8 cellular contexts compared by ENCODE assay signal in the genomic region with DNA sequence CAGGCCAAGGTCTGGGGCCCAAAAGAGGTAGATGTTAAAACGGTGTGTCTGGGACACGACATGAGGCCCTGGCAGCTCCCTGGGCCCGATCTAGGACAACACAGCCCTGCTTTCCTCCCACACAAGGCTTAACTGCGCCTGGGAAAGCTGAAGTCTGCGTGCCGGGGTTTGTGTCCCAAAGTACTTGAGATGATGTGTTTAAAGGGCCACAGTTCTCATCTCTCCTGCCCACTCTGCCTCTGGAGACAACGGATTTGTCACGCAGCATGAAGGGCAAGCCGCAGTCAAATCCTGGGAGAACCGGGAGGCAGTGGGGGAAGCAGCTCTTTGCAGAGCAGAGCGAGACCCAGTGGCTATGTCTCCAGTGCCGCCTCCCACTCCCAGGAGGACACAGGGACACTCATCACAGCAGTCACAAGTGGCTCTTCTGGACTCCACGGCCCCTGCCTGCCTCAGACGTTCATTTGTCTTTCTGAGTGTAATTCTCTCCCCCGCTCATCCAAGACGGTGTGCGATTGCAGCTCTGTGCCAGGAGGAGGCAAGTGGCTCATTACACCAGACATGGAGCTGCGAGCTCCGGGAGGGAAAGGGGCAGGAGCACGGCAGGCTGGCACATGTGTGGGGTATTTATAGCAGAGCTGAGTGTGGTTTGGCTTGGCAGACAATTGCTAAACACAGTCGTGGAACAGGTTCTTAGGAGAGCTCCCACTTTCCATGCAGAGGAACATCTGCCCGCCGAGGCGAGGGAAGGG. TPM values are rescaled to one million over a fixed set of nuclear protein-coding genes. Genes with fewer than 3 reads are reported as not detected.
DNase-seq lines count a peak whose midpoint lies in the region; ATAC-seq and TF ChIP-seq lines count a peak whose summit lies in the region.

No MANE protein-coding gene starts in this region.

- H3K9me3 Mint-ChIP-seq in activated CD8-positive, alpha-beta T cell treated with anti-CD3 and anti-CD28 coated beads for 36 hours, result no peaks in the 10 kb centered on the region

- POLR2A ChIA-PET in HEK293 (lab: Yijun Ruan, JAX), result no interaction called here
- POLR2A ChIA-PET in activated CD8-positive, alpha-beta T cell treated with anti-CD3 and anti-CD28 coated beads for 36 hours (lab: Charles Lee), result no interaction called here

- peak overlapping the region; percentile 63 for H2AFZ ChIP-seq in smooth muscle cell (ENCODE audit: low read depth)

- CTCF ChIA-PET in HEK293 (lab: Yijun Ruan, JAX), result interaction anchor here (0.6 kb wide), 2 partner anchors 817 to 1584 kb away, joined by 3 to 5 read pairs; no protein-coding TSS in a partner anchor
- CTCF ChIA-PET in activated CD8-positive, alpha-beta T cell treated with anti-CD3 and anti-CD28 coated beads for 36 hours (lab: Charles Lee), result no interaction called here

- TF ChIP-seq CTCF in HEK293 (tag by site-specific recombination; IDR thresholded peaks at IDR 0.05) (peak; percentile 45), smooth muscle cell (IDR thresholded peaks at IDR 0.05; ENCODE audit: borderline replicate concordance, insufficient read depth, poor library complexity, severe bottlenecking) (peak; percentile 29)
- no peak for TF ChIP-seq CTCF in activated CD8-positive, alpha-beta T cell treated with anti-CD3 and anti-CD28 coated beads for 36 hours (IDR thresholded peaks at IDR 0.05)

- peak; percentile 97 for ATAC-seq in left ventricle myocardium superior
- no peak for ATAC-seq in activated CD8-positive, alpha-beta T cell treated with anti-CD3 and anti-CD28 coated beads for 36 hours
- ATAC-seq in GM18868 (IDR thresholded peaks at IDR 0.05; ENCODE audit: unreplicated experiment), result no peak
- no peak for ATAC-seq in GM18867 (IDR thresholded peaks at IDR 0.05; ENCODE audit: unreplicated experiment)
- no peak for ATAC-seq in HG02759 (IDR thresholded peaks at IDR 0.05; ENCODE audit: unreplicated experiment)

- no peaks in the 10 kb centered on the region for H3K36me3 ChIP-seq in HEK293 (ENCODE audit: control insufficient read depth in 2 of 2, insufficient read depth in 1 of 2, low read length in 2 of 2)
- H3K36me3 ChIP-seq in smooth muscle cell (ENCODE audit: low read depth), result no peaks in the 10 kb centered on the region

- DNase-seq in SHP77 treated with DMSO at 0.1 percent for 48 hours (lab: John Stamatoyannopoulos, UW) (peak; percentile 45), left ventricle myocardium superior (peak; percentile 77), smooth muscle cell (lab: John Stamatoyannopoulos, UW; ENCODE audit: unreplicated experiment) (peak; percentile 61)
- no peak for DNase-seq in activated CD8-positive, alpha-beta T cell treated with anti-CD3 and anti-CD28 coated beads for 36 hours

- no peak overlapping the region for H3K4me3 Mint-ChIP-seq in activated CD8-positive, alpha-beta T cell treated with anti-CD3 and anti-CD28 coated beads for 36 hours

- intact Hi-C loops in left ventricle myocardium superior (cut with micrococcal nuclease), result no loop called here
- intact Hi-C loops in activated CD8-positive, alpha-beta T cell treated with anti-CD3 and anti-CD28 coated beads for 36 hours (cut with micrococcal nuclease), result no loop called here

- H3K4me1 Mint-ChIP-seq in activated CD8-positive, alpha-beta T cell treated with anti-CD3 and anti-CD28 coated beads for 36 hours (ENCODE audit: low read depth), result peaks cover 29% of the 10 kb centered on the region

- H3K9ac ChIP-seq in smooth muscle cell (ENCODE audit: low read depth), result peak overlapping the region; percentile 80

- H3F3A ChIP-seq in smooth muscle cell (ENCODE audit: low read depth), result peaks cover 15% of the 10 kb centered on the region

- peak overlapping the region; percentile 71 for H3K4me2 ChIP-seq in smooth muscle cell

- H3K27me3 Mint-ChIP-seq in activated CD8-positive, alpha-beta T cell treated with anti-CD3 and anti-CD28 coated beads for 36 hours, result no peaks in the 10 kb centered on the region

- WGBS in smooth muscle cell (ENCODE audit: low lambda C conversion rate), result 19% methylated on average over 24 of the region's 24 CpGs

- H3K9me3 ChIP-seq in HEK293 (ENCODE audit: control insufficient read depth, insufficient read depth, low read depth, low read length) (no peaks in the 10 kb centered on the region), smooth muscle cell (replicated peaks; ENCODE audit: low read depth) (no peaks in the 10 kb centered on the region)

- no peaks in the 10 kb centered on the region for H3K27me3 ChIP-seq in smooth muscle cell (ENCODE audit: low read depth)

- H3K27ac Mint-ChIP-seq in activated CD8-positive, alpha-beta T cell treated with anti-CD3 and anti-CD28 coated beads for 36 hours, result no peak overlapping the region

- H3K4me1 ChIP-seq in HEK293 (ENCODE audit: control insufficient read depth, insufficient read depth, low read length) (no peaks in the 10 kb centered on the region), smooth muscle cell (ENCODE audit: low read depth) (peaks cover 10% of the 10 kb centered on the region)

- H3K79me2 ChIP-seq in smooth muscle cell (ENCODE audit: low read depth), result no peaks in the 10 kb centered on the region

- no peak overlapping the region for H3K4me3 ChIP-seq in HEK293 (ENCODE audit: low read depth, low read length)
- H3K4me3 ChIP-seq in smooth muscle cell, result peak overlapping the region; percentile 6

- H3K27ac ChIP-seq in HEK293 (ENCODE audit: extremely low read depth, low read depth, low read length) (no peak overlapping the region), smooth muscle cell (ENCODE audit: low read depth) (peak overlapping the region; percentile 85)

- no peaks in the 10 kb centered on the region for H3K36me3 Mint-ChIP-seq in activated CD8-positive, alpha-beta T cell treated with anti-CD3 and anti-CD28 coated beads for 36 hours (ENCODE audit: low read depth)

- no peaks in the 10 kb centered on the region for H4K20me1 ChIP-seq in smooth muscle cell (ENCODE audit: low read depth)

TF ChIP-seq in HEK293, 187 proteins besides CTCF, POLR2A, EP300 and RAD21:
- TF ChIP-seq, protein P1, sequence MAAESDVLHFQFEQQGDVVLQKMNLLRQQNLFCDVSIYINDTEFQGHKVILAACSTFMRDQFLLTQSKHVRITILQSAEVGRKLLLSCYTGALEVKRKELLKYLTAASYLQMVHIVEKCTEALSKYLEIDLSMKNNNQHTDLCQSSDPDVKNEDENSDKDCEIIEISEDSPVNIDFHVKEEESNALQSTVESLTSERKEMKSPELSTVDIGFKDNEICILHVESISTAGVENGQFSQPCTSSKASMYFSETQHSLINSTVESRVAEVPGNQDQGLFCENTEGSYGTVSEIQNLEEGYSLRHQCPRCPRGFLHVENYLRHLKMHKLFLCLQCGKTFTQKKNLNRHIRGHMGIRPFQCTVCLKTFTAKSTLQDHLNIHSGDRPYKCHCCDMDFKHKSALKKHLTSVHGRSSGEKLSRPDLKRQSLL (tag by site-specific recombination; IDR thresholded peaks at IDR 0.05), result peak; percentile 65; the same call in 1 of the 2 replicates
- TF ChIP-seq GLIS1 (tag by site-specific recombination; IDR thresholded peaks at IDR 0.05) (no peak), ZFHX2 (tag by site-specific recombination; conservative IDR thresholded peaks at IDR 0.05) (peak; percentile 38; the same call in 1 of the 2 replicates), ZNF239 (tag by site-specific recombination; IDR thresholded peaks at IDR 0.05) (no peak), ZBTB20 (tag by site-specific recombination; IDR thresholded peaks at IDR 0.05) (0 out of 2 replicates have a peak, but pooled peaks have one; percentile 22)
- TF ChIP-seq, protein P2, sequence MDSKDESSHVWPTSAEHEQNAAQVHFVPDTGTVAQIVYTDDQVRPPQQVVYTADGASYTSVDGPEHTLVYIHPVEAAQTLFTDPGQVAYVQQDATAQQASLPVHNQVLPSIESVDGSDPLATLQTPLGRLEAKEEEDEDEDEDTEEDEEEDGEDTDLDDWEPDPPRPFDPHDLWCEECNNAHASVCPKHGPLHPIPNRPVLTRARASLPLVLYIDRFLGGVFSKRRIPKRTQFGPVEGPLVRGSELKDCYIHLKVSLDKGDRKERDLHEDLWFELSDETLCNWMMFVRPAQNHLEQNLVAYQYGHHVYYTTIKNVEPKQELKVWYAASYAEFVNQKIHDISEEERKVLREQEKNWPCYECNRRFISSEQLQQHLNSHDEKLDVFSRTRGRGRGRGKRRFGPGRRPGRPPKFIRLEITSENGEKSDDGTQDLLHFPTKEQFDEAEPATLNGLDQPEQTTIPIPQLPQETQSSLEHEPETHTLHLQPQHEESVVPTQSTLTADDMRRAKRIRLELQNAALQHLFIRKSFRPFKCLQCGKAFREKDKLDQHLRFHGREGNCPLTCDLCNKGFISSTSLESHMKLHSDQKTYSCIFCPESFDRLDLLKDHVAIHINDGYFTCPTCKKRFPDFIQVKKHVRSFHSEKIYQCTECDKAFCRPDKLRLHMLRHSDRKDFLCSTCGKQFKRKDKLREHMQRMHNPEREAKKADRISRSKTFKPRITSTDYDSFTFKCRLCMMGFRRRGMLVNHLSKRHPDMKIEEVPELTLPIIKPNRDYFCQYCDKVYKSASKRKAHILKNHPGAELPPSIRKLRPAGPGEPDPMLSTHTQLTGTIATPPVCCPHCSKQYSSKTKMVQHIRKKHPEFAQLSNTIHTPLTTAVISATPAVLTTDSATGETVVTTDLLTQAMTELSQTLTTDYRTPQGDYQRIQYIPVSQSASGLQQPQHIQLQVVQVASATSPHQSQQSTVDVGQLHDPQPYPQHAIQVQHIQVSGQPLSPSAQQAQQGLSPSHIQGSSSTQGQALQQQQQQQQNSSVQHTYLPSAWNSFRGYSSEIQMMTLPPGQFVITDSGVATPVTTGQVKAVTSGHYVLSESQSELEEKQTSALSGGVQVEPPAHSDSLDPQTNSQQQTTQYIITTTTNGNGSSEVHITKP (tag by site-specific recombination; IDR thresholded peaks at IDR 0.05), result peak; percentile 66

RNA-seq across cellular contexts. Expression of gene SEMA4C, which starts 57.7 kb away (rescaled TPM):
- total RNA-seq in left ventricle myocardium superior (17.0 TPM), smooth muscle cell (41.0 and 42.0 TPM in 2 replicates)
- 39.3 and 40.7 TPM in 2 replicates for polyA plus RNA-seq in smooth muscle cell
- total RNA-seq in activated CD8-positive, alpha-beta T cell treated with anti-CD3 and anti-CD28 coated beads for 36 hours, result 10 to 100 TPM; 10.4 to 12.4 TPM

RNA-seq across cellular contexts. Expression of gene FAM178B, which starts 58.8 kb away (rescaled TPM):
- not detected for total RNA-seq in left ventricle myocardium superior
- 7.9 TPM in 1 of 2 replicates, not detected in the other for total RNA-seq in smooth muscle cell
- polyA plus RNA-seq in smooth muscle cell, result 3.5 and 6.2 TPM in 2 replicates
- total RNA-seq in activated CD8-positive, alpha-beta T cell treated with anti-CD3 and anti-CD28 coated beads for 36 hours, result under 1 TPM; 0.72 to 0.77 TPM
